In genomic region chr19:6501740-6502648, GRCh38 we compare ENCODE assay signal across 8 cellular contexts.
DNase-seq lines count a peak whose midpoint lies in the region; ATAC-seq and TF ChIP-seq lines count a peak whose summit lies in the region.

Gene TUBB4A, minus strand, starts transcription at chr19:6502309. Its CDS starts 97 bp downstream, at chr19:6502212.

- H2AFZ ChIP-seq in DND-41 (ENCODE audit: low read depth, low read length) (no peak within 1 kb of the TSS; the same call in 1 of the 2 replicates), Loucy (ENCODE audit: low read length) (peak within 1 kb of the TSS; percentile 88)

- TF ChIP-seq CTCF in DND-41 (IDR thresholded peaks at IDR 0.05; ENCODE audit: borderline replicate concordance, extremely low read depth, low read length, poor library complexity, severe bottlenecking) (no peak), Loucy (conservative IDR thresholded peaks at IDR 0.05; ENCODE audit: low read length) (no peak)

- H3K79me2 ChIP-seq in DND-41 (ENCODE audit: insufficient read depth, low read length) (no peaks in the 10 kb centered on the region), Loucy (ENCODE audit: insufficient read depth, low read length) (no peaks in the 10 kb centered on the region)

- H4K20me1 ChIP-seq in DND-41 (ENCODE audit: insufficient read depth, low read length): no peaks in the 10 kb centered on the region
- H4K20me1 ChIP-seq in Loucy (ENCODE audit: insufficient read depth, low read length, poor library complexity, severe bottlenecking): no peaks in the 10 kb centered on the region

- H3K27me3 ChIP-seq in DND-41 (ENCODE audit: insufficient read depth, low read length, poor library complexity): peaks cover 13% of the 10 kb centered on the region
- H3K27me3 ChIP-seq in Loucy (ENCODE audit: insufficient read depth, low read length, poor library complexity, severe bottlenecking): no peaks in the 10 kb centered on the region

- H3K9me3 ChIP-seq in DND-41 (ENCODE audit: insufficient read depth, low read length, severe bottlenecking): no peaks in the 10 kb centered on the region
- no peaks in the 10 kb centered on the region for H3K9me3 ChIP-seq in Loucy (ENCODE audit: insufficient read depth, low read depth, low read length)

- no peaks in the 10 kb centered on the region for H3F3A ChIP-seq in Loucy (ENCODE audit: low read depth)

- peak; percentile 28 for DNase-seq in DND-41
- peak; percentile 30 to 95 (median 78) for DNase-seq in amygdala (lab: John Stamatoyannopoulos, UW)
- peak; percentile 73 for DNase-seq in inferior parietal cortex (ENCODE audit: extremely low spot score)
- DNase-seq in stimulated activated CD8-positive, alpha-beta memory T cell treated with anti-CD3 and anti-CD28 coated beads, Interleukin-4, amount 100 ng/mL, for 48 hours: peak; percentile 71
- no peak for DNase-seq in SW480 (ENCODE audit: low spot score)
- DNase-seq in NCI-H2029 (lab: John Stamatoyannopoulos, UW): no peak

- H3K4me2 ChIP-seq in DND-41 (ENCODE audit: insufficient read depth, low read length) (peak within 1 kb of the TSS; percentile 50), Loucy (ENCODE audit: low read depth, low read length, poor library complexity, severe bottlenecking) (peak within 1 kb of the TSS; percentile 70)

- H3K9ac ChIP-seq in DND-41 (ENCODE audit: low read depth, low read length) (no peak within 1 kb of the TSS), Loucy (ENCODE audit: low read depth, low read length, poor library complexity, severe bottlenecking) (peak within 1 kb of the TSS; percentile 50)

- no peaks in the 10 kb centered on the region for H3K9me2 ChIP-seq in Loucy (replicated peaks; ENCODE audit: low read depth, low read length)

- H3K4me3 ChIP-seq in DND-41 (ENCODE audit: low read depth in 1 of 2, low read length in 2 of 2): no peak within 1 kb of the TSS
- H3K4me3 ChIP-seq in Loucy (ENCODE audit: low read length, poor library complexity, severe bottlenecking): peak within 1 kb of the TSS; percentile 71

- peak; percentile 63; the same call in 2 of the 3 replicates for ATAC-seq in DND-41 (ENCODE audit: insufficient read depth, low read depth)
- no peak for ATAC-seq in HG03521 (IDR thresholded peaks at IDR 0.05; ENCODE audit: unreplicated experiment)

- H3K36me3 ChIP-seq in DND-41 (ENCODE audit: insufficient read depth, low read length) (no peaks in the 10 kb centered on the region), Loucy (ENCODE audit: insufficient read depth, low read length) (no peaks in the 10 kb centered on the region)

- H3K4me1 ChIP-seq in DND-41 (ENCODE audit: insufficient read depth, low read length) (peaks cover 3% of the 10 kb centered on the region), Loucy (ENCODE audit: insufficient read depth, low read length, poor library complexity, severe bottlenecking) (peaks cover 9% of the 10 kb centered on the region)

- H3K27ac ChIP-seq in DND-41 (ENCODE audit: low read length): no peak within 1 kb of the TSS

Comparison
In these comparisons a context has a peak if more than half of its experiments do, and no peak if none do; other contexts are left out.
1. DNase-seq: peak in DND-41 (single experiment), amygdala (56 of 56), inferior parietal cortex (single experiment) and stimulated activated CD8-positive, alpha-beta memory T cell treated with anti-CD3 and anti-CD28 coated beads, Interleukin-4, amount 100 ng/mL, for 48 hours (single experiment); none in SW480 (single experiment) and NCI-H2029 (single experiment).